15 cellular contexts compared by ENCODE assay signal in the genomic region with DNA sequence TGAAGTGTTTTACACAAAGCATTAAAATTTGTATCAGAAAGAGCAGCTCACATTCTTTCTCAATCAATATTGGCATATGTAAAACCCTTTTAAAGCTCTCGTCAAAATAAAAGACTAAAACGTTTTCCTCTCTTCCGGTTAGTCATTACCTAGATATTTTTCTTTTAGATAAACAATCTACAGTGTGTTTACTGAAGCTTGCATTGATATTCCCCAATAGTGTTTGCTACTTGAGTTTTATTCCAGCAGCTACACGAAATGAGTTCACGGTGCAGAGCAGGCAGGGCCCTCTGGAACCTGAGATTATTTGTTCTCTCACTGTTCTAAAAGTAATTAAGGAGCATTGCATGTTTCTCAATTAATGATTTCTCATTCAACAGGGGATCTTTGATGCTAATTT.
A peak's percentile ranks its signal among the peaks of the same experiment; 100 is the strongest.
DNase-seq lines count a peak whose midpoint lies in the region; ATAC-seq, FAIRE-seq and TF ChIP-seq lines count a peak whose summit lies in the region.
"Had no signal": no experiment of that assay in that cellular context is flagged by ENCODE, and none has a peak within 500 bp of the region (broad histone marks: within the 10 kb centered on the region; RNA-seq: fewer than 3 reads in every experiment).

No MANE protein-coding gene starts in this region.

- H3K4me1 Mint-ChIP-seq in GM23338: peaks cover 21% of the 10 kb centered on the region
- no peaks in the 10 kb centered on the region for H3K4me1 Mint-ChIP-seq in stimulated activated memory B cell treated with anti-CD40 and anti-IgM and Interleukin-4, amounts not matched to agents 10 μg/mL and 1 μg/mL and 100 μg/mL, for 72 hours
- no peaks in the 10 kb centered on the region for H3K4me1 Mint-ChIP-seq in activated T-helper 17 cell treated with anti-CD3 and anti-CD28 coated beads, Interleukin-2, amount 50 U/mL, for 72 hours
- H3K4me1 Mint-ChIP-seq: CD14-positive monocyte had no signal

- no peak for TF ChIP-seq POLR2A in endothelial cell of umbilical vein (IDR thresholded peaks at IDR 0.05; ENCODE audit: low read depth, low read length)

- no peaks in the 10 kb centered on the region for H3K36me3 ChIP-seq in GM23338 (ENCODE audit: insufficient read depth)
- H3K36me3 ChIP-seq in SJSA1: no peaks in the 10 kb centered on the region
- no peaks in the 10 kb centered on the region for H3K36me3 ChIP-seq in endothelial cell of umbilical vein (ENCODE audit: control insufficient read depth in 2 of 2, extremely low read depth in 1 of 2, insufficient read depth in 2 of 2, low read length in 2 of 2)
- H3K36me3 ChIP-seq in mesenchymal stem cell (ENCODE audit: control insufficient read depth in 1 of 2, insufficient read depth in 2 of 2, low read depth in 1 of 2, low read length in 2 of 2): peaks cover 0 to 4% of the 10 kb centered on the region in 2 experiments

- no peak for ATAC-seq in GM23338
- no peak for ATAC-seq in stimulated activated memory B cell treated with anti-CD40 and anti-IgM and Interleukin-4, amounts not matched to agents 10 μg/mL and 1 μg/mL and 100 μg/mL, for 72 hours
- ATAC-seq in activated T-helper 17 cell treated with anti-CD3 and anti-CD28 coated beads, Interleukin-2, amount 50 U/mL, for 72 hours (replicated peaks): no peak
- ATAC-seq: CD8-positive, alpha-beta T cell had no signal

- H3K27ac ChIP-seq in GM23338 (ENCODE audit: low read depth): peak overlapping the region; percentile 24; the same call in 1 of the 2 replicates
- peak overlapping the region; percentile 87 for H3K27ac ChIP-seq in SJSA1
- no peak overlapping the region for H3K27ac ChIP-seq in endothelial cell of umbilical vein (ENCODE audit: insufficient read depth, low read depth, low read length)
- H3K27ac ChIP-seq in mesenchymal stem cell (ENCODE audit: low read length, poor library complexity, severe bottlenecking): no peak overlapping the region

- no peaks in the 10 kb centered on the region for H3K27me3 Mint-ChIP-seq in GM23338 (ENCODE audit: insufficient read depth, low read depth, poor library complexity)
- H3K27me3 Mint-ChIP-seq in stimulated activated memory B cell treated with anti-CD40 and anti-IgM and Interleukin-4, amounts not matched to agents 10 μg/mL and 1 μg/mL and 100 μg/mL, for 72 hours: no peaks in the 10 kb centered on the region
- no peaks in the 10 kb centered on the region for H3K27me3 Mint-ChIP-seq in activated T-helper 17 cell treated with anti-CD3 and anti-CD28 coated beads, Interleukin-2, amount 50 U/mL, for 72 hours

- H3K79me2 ChIP-seq in GM23338 (replicated peaks; ENCODE audit: insufficient read depth): no peaks in the 10 kb centered on the region
- H3K79me2 ChIP-seq in endothelial cell of umbilical vein (ENCODE audit: control insufficient read depth, insufficient read depth, low read length): no peaks in the 10 kb centered on the region

- dilution Hi-C loops in endothelial cell of umbilical vein (cut with MboI; ENCODE audit: extremely low pct_ligation_motif_present, low sequenced_read_pairs): no loop called here

- H4K91ac ChIP-seq in mesenchymal stem cell (ENCODE audit: low read length): no peak overlapping the region

- TF ChIP-seq CTCF in GM23338 (conservative IDR thresholded peaks at IDR 0.05; ENCODE audit: low read depth in 2 of 2) (no peak), endothelial cell of umbilical vein (IDR thresholded peaks at IDR 0.05; ENCODE audit: extremely low read depth in 1 of 2, insufficient read depth in 1 of 2, low read depth in 1 of 2, low read length in 2 of 2) (no peak)

- CTCF ChIA-PET in endothelial cell of umbilical vein (lab: Charles Lee): interaction anchor here (0.8 to 1.0 kb wide), 4 partner anchors 11 to 335 kb away, joined by 3 to 5 read pairs (median 3); no protein-coding TSS in a partner anchor

- no peak overlapping the region for H2AK5ac ChIP-seq in mesenchymal stem cell (ENCODE audit: low read length, severe bottlenecking)

- H4K8ac ChIP-seq in mesenchymal stem cell (ENCODE audit: low read length): no peak overlapping the region

- H3K9me2 ChIP-seq in GM23338 (ENCODE audit: insufficient read depth): no peaks in the 10 kb centered on the region; the same call in 1 of the 2 replicates

- no peak overlapping the region for H3K14ac ChIP-seq in mesenchymal stem cell (ENCODE audit: low read length in 2 of 2)

- H3K4me3 ChIP-seq in GM23338 (no peak overlapping the region), SJSA1 (no peak overlapping the region), endothelial cell of umbilical vein (replicated peaks in 1 of 3; ENCODE audit: insufficient read depth in 1 of 3, low read depth in 1 of 3, low read length in 3 of 3) (no peak overlapping the region), mesenchymal stem cell (ENCODE audit: insufficient read depth in 1 of 2, low read depth in 1 of 2, low read length in 2 of 2) (no peak overlapping the region)

- no peak overlapping the region for H2BK15ac ChIP-seq in mesenchymal stem cell (ENCODE audit: low read depth, poor library complexity, severe bottlenecking)

- H3K9ac ChIP-seq in endothelial cell of umbilical vein (replicated peaks; ENCODE audit: extremely low read depth, insufficient read depth, low read length): no peak overlapping the region
- no peak overlapping the region for H3K9ac ChIP-seq in mesenchymal stem cell (ENCODE audit: low read length)

- H3F3A ChIP-seq in GM23338 (replicated peaks; ENCODE audit: low read depth): no peaks in the 10 kb centered on the region

- H2AFZ ChIP-seq in GM23338 (no peak overlapping the region), endothelial cell of umbilical vein (ENCODE audit: low read depth, low read length) (no peak overlapping the region), mesenchymal stem cell (ENCODE audit: low read depth, low read length) (no peak overlapping the region)

- H3K9me1 ChIP-seq in endothelial cell of umbilical vein (replicated peaks; ENCODE audit: control insufficient read depth, extremely low read depth, insufficient read depth, low read length): no peaks in the 10 kb centered on the region

- no peak overlapping the region for H2BK5ac ChIP-seq in mesenchymal stem cell (ENCODE audit: low read depth, low read length, poor library complexity, severe bottlenecking)

- 0 out of 2 replicates have a peak overlapping the region, but pooled peaks have one; percentile 24 for H3K27ac Mint-ChIP-seq in GM23338
- H3K27ac Mint-ChIP-seq in stimulated activated memory B cell treated with anti-CD40 and anti-IgM and Interleukin-4, amounts not matched to agents 10 μg/mL and 1 μg/mL and 100 μg/mL, for 72 hours: no peak overlapping the region
- no peak overlapping the region for H3K27ac Mint-ChIP-seq in activated T-helper 17 cell treated with anti-CD3 and anti-CD28 coated beads, Interleukin-2, amount 50 U/mL, for 72 hours
- H3K27ac Mint-ChIP-seq: CD14-positive monocyte; CD8-positive, alpha-beta T cell had no signal

- no peak overlapping the region for H2BK120ac ChIP-seq in mesenchymal stem cell (ENCODE audit: low read depth, low read length)

- H3K4me2 ChIP-seq in GM23338: peak overlapping the region; percentile 53; the same call in 1 of the 2 replicates
- H3K4me2 ChIP-seq in endothelial cell of umbilical vein (ENCODE audit: insufficient read depth, low read length): peak overlapping the region; percentile 1
- H3K4me2 ChIP-seq in mesenchymal stem cell (ENCODE audit: low read length, poor library complexity, severe bottlenecking): peak overlapping the region; percentile 28

- no peaks in the 10 kb centered on the region for H3K9me3 Mint-ChIP-seq in GM23338
- H3K9me3 Mint-ChIP-seq in stimulated activated memory B cell treated with anti-CD40 and anti-IgM and Interleukin-4, amounts not matched to agents 10 μg/mL and 1 μg/mL and 100 μg/mL, for 72 hours: no peaks in the 10 kb centered on the region
- H3K9me3 Mint-ChIP-seq in activated T-helper 17 cell treated with anti-CD3 and anti-CD28 coated beads, Interleukin-2, amount 50 U/mL, for 72 hours: peaks cover 7% of the 10 kb centered on the region
- H3K9me3 Mint-ChIP-seq: CD8-positive, alpha-beta T cell; H9 had no signal

- H3K23ac ChIP-seq in mesenchymal stem cell (ENCODE audit: low read length in 2 of 2): no peak overlapping the region

- H3K4me3 Mint-ChIP-seq in GM23338: no peak overlapping the region
- no peak overlapping the region for H3K4me3 Mint-ChIP-seq in stimulated activated memory B cell treated with anti-CD40 and anti-IgM and Interleukin-4, amounts not matched to agents 10 μg/mL and 1 μg/mL and 100 μg/mL, for 72 hours
- no peak overlapping the region for H3K4me3 Mint-ChIP-seq in activated T-helper 17 cell treated with anti-CD3 and anti-CD28 coated beads, Interleukin-2, amount 50 U/mL, for 72 hours
- H3K4me3 Mint-ChIP-seq: CD14-positive monocyte; CD8-positive, alpha-beta T cell; H9 had no signal

- H3K4me1 ChIP-seq in GM23338 (ENCODE audit: insufficient read depth) (peaks cover 21% of the 10 kb centered on the region), SJSA1 (replicated peaks) (peaks cover 72% of the 10 kb centered on the region), endothelial cell of umbilical vein (ENCODE audit: control insufficient read depth, extremely low read depth, insufficient read depth, low read length) (peaks cover 24% of the 10 kb centered on the region), mesenchymal stem cell (ENCODE audit: control insufficient read depth, insufficient read depth, low read depth, low read length) (peaks cover 5% of the 10 kb centered on the region)

- DNase-seq in GM23338 (ENCODE audit: low spot score): no peak
- peak in 1 of 2 experiments; percentile 61 for DNase-seq in SJSA1 (ENCODE audit: low read depth in 1 of 2, low spot score in 2 of 2)
- no peak for DNase-seq in endothelial cell of umbilical vein (ENCODE audit: low read depth, low spot score)
- peak; percentile 60 for DNase-seq in mesenchymal stem cell
- no peak for DNase-seq in cerebellum (ENCODE audit: low spot score)
- no peak for DNase-seq in NCI-H1105 treated with DMSO at 0.1 percent for 48 hours (lab: John Stamatoyannopoulos, UW)
- DNase-seq: CD8-positive, alpha-beta T cell; COR-L47; DND-41; GOT3; H9 had no signal

- no peaks in the 10 kb centered on the region for H3K27me3 ChIP-seq in GM23338 (ENCODE audit: insufficient read depth)
- no peaks in the 10 kb centered on the region for H3K27me3 ChIP-seq in SJSA1 (replicated peaks)
- no peaks in the 10 kb centered on the region for H3K27me3 ChIP-seq in endothelial cell of umbilical vein (ENCODE audit: control insufficient read depth in 2 of 2, insufficient read depth in 2 of 2, low read length in 2 of 2)
- no peaks in the 10 kb centered on the region for H3K27me3 ChIP-seq in mesenchymal stem cell (ENCODE audit: control insufficient read depth in 1 of 2, insufficient read depth in 1 of 2, low read length in 2 of 2)

- H3K9me3 ChIP-seq in SJSA1 (replicated peaks): no peaks in the 10 kb centered on the region
- H3K9me3 ChIP-seq in endothelial cell of umbilical vein (replicated peaks; ENCODE audit: control insufficient read depth, insufficient read depth, low read length): no peaks in the 10 kb centered on the region
- no peaks in the 10 kb centered on the region for H3K9me3 ChIP-seq in mesenchymal stem cell (ENCODE audit: control insufficient read depth, low read length)

- BruUV-seq in endothelial cell of umbilical vein (replicated peaks; lab: Mats Ljungman, UMichigan): no TSS peak

- H2BK12ac ChIP-seq in mesenchymal stem cell (ENCODE audit: low read length in 2 of 2): no peak overlapping the region

- H3K4ac ChIP-seq in mesenchymal stem cell (ENCODE audit: low read depth in 1 of 2, low read length in 2 of 2): no peak overlapping the region

- H3K36me3 Mint-ChIP-seq in GM23338 (ENCODE audit: low read depth): no peaks in the 10 kb centered on the region
- no peaks in the 10 kb centered on the region for H3K36me3 Mint-ChIP-seq in stimulated activated memory B cell treated with anti-CD40 and anti-IgM and Interleukin-4, amounts not matched to agents 10 μg/mL and 1 μg/mL and 100 μg/mL, for 72 hours
- no peaks in the 10 kb centered on the region for H3K36me3 Mint-ChIP-seq in activated T-helper 17 cell treated with anti-CD3 and anti-CD28 coated beads, Interleukin-2, amount 50 U/mL, for 72 hours (ENCODE audit: low read depth)
- H3K36me3 Mint-ChIP-seq: CD14-positive monocyte; CD8-positive, alpha-beta T cell had no signal

- no peak overlapping the region for H3K18ac ChIP-seq in mesenchymal stem cell (ENCODE audit: low read depth in 1 of 2, low read length in 2 of 2)

- 0% methylated on average over 3 of the region's 5 CpGs for WGBS in mesenchymal stem cell

- no peak for FAIRE-seq in endothelial cell of umbilical vein (lab: Jason Lieb, UNC)
- FAIRE-seq: A204.1 had no signal

- H3K79me1 ChIP-seq in mesenchymal stem cell (replicated peaks; ENCODE audit: low read length, poor library complexity, severe bottlenecking): peaks cover 2% of the 10 kb centered on the region

- H4K20me1 ChIP-seq in GM23338 (replicated peaks; ENCODE audit: insufficient read depth) (no peaks in the 10 kb centered on the region), endothelial cell of umbilical vein (replicated peaks; ENCODE audit: control insufficient read depth, extremely low read depth, insufficient read depth, low read length) (no peaks in the 10 kb centered on the region)

- intact Hi-C loops in endothelial cell of umbilical vein (cut with micrococcal nuclease): loop anchor here (2.0 to 5.0 kb wide), 2 partner anchors 16 to 319 kb away; partner anchors contain the start of gene GFRA1

- POLR2A ChIA-PET in endothelial cell of umbilical vein (lab: Charles Lee): no interaction called here

Comparison
In these comparisons a context has a peak if more than half of its experiments do, and no peak if none do; other contexts are left out.
1. H3K27ac ChIP-seq: peak in GM23338 (single experiment) and SJSA1 (single experiment); none in endothelial cell of umbilical vein (single experiment) and mesenchymal stem cell (single experiment).
2. H3K4me2 ChIP-seq: peak in every context shown above with its lines; median percentile 53 in GM23338; 28 in mesenchymal stem cell; 1 in endothelial cell of umbilical vein.